ENCODE assay signal across 28 cellular contexts in genomic region chr14:76131071-76131985, GRCh38.
"Had no signal": no experiment of that assay in that cellular context is flagged by ENCODE, and none has a peak within 500 bp of the region (broad histone marks: within the 10 kb centered on the region; RNA-seq: fewer than 3 reads in every experiment).

No MANE protein-coding gene starts in this region.

- H3K4me3 ChIP-seq: ascending aorta, cardiac muscle cell, colonic mucosa, dorsolateral prefrontal cortex, gastroesophageal sphincter, heart left ventricle, right atrium auricular region, smooth muscle cell, suprapubic skin, tibial nerve had no signal

- ATAC-seq: activated CD4-positive, CD25-positive, alpha-beta regulatory T cell treated with anti-CD3 and anti-CD28 coated beads, Interleukin-2, amount 50 U/mL, for 24 hours; gastroesophageal sphincter; heart left ventricle; left colon; naive thymus-derived CD8-positive, alpha-beta T cell; stimulated activated memory B cell treated with anti-CD40 and anti-IgM and Interleukin-4, amounts not matched to agents 10 μg/mL and 1 μg/mL and 100 μg/mL, for 72 hours had no signal

- H3K36me3 ChIP-seq: ascending aorta, cardiac muscle cell, colonic mucosa, gastroesophageal sphincter, heart left ventricle, right atrium auricular region, suprapubic skin, tibial nerve had no signal

- FAIRE-seq: kidney had no signal

- H3K27me3 ChIP-seq: ascending aorta, colonic mucosa had no signal

- H3K9me3 ChIP-seq: ascending aorta, colonic mucosa, gastroesophageal sphincter, heart left ventricle, right atrium auricular region, suprapubic skin, tibial nerve had no signal

- H3K27ac ChIP-seq: ascending aorta, cardiac muscle cell, colonic mucosa, dorsolateral prefrontal cortex, gastroesophageal sphincter, heart left ventricle, right atrium auricular region, suprapubic skin, tibial nerve had no signal

- H3K4me2 ChIP-seq: smooth muscle cell had no signal

- DNase-seq: activated CD4-positive, alpha-beta memory T cell treated with anti-CD3 and anti-CD28 coated beads for 36 hours; activated CD4-positive, alpha-beta T cell treated with anti-CD3 and anti-CD28 coated beads, Interleukin-2, amount 10 ng/mL, durations not matched to agents 24 days and 14 days; activated CD8-positive, alpha-beta memory T cell treated with anti-CD3 and anti-CD28 coated beads, Interleukin-2, amount 50 U/mL, for 4 hours; activated effector memory CD4-positive, alpha-beta T cell treated with anti-CD3 and anti-CD28 coated beads, Interleukin-2, amount 50 U/mL, for 16 hours; activated naive CD4-positive, alpha-beta T cell treated with anti-CD3 and anti-CD28 coated beads, Interleukin-2, amount 10 ng/mL, durations not matched to agents 7 days and 5 days; activated naive CD8-positive, alpha-beta T cell treated with anti-CD3 and anti-CD28 coated beads, Interleukin-2, amount 10 ng/mL, durations not matched to agents 7 days and 5 days; activated T-cell treated with anti-CD3 and anti-CD28 coated beads, Interleukin-2, amount 50 U/mL, for 1 hour; cerebellar nuclear complex; colonic mucosa; dorsolateral prefrontal cortex; effector memory CD4-positive, alpha-beta T cell; heart left ventricle; kidney; left colon; naive thymus-derived CD8-positive, alpha-beta T cell; occipital lobe; stimulated activated CD4-positive, alpha-beta T cell treated with anti-CD3 and anti-CD28 coated beads, Interleukin-1b, Interleukin-23, amount 100 ng/mL, for 48 hours; stimulated activated CD4-positive, alpha-beta T cell treated with anti-CD3 and anti-CD28 coated beads, Interleukin-4, amount 100 ng/mL, for 4 hours; stimulated activated CD8-positive, alpha-beta memory T cell treated with anti-CD3 and anti-CD28 coated beads, Interleukin-4, amount 100 ng/mL, for 48 hours had no signal

- H3K4me1 ChIP-seq: ascending aorta, colonic mucosa, gastroesophageal sphincter, heart left ventricle, right atrium auricular region, suprapubic skin, tibial nerve had no signal
